Comparison of ENCODE assay signal across 1 cellular context in genomic region chr5:28862137-28862859, GRCh38.
TF ChIP-seq lines count a peak whose summit lies in the region.

No MANE protein-coding gene starts in this region.

TF ChIP-seq in HepG2, 621 proteins besides CTCF, POLR2A, EP300 and RAD21 (continued from another document):
- no peak for TF ChIP-seq ZNF18 (CRISPR knock-in tag; IDR thresholded peaks at IDR 0.05; ENCODE audit: insufficient replicate concordance)
- TF ChIP-seq ZNF317 (CRISPR knock-in tag; IDR thresholded peaks at IDR 0.05), result no peak
- TF ChIP-seq ZNF564 (CRISPR knock-in tag; IDR thresholded peaks at IDR 0.05), result no peak
- no peak for TF ChIP-seq DPF2 (CRISPR knock-in tag; IDR thresholded peaks at IDR 0.05; ENCODE audit: borderline replicate concordance, low read depth)
- TF ChIP-seq ZNF44 (CRISPR knock-in tag; IDR thresholded peaks at IDR 0.05), result no peak
- no peak for TF ChIP-seq SATB2 (CRISPR knock-in tag; IDR thresholded peaks at IDR 0.05)
- no peak for TF ChIP-seq TMF1 (CRISPR knock-in tag; IDR thresholded peaks at IDR 0.05; ENCODE audit: low read depth)
- TF ChIP-seq CREBL2 (CRISPR knock-in tag; IDR thresholded peaks at IDR 0.05; ENCODE audit: borderline replicate concordance), result no peak
- peak; percentile 14; the same call in 1 of the 2 replicates for TF ChIP-seq HMG20A (CRISPR knock-in tag; IDR thresholded peaks at IDR 0.05; ENCODE audit: borderline replicate concordance)
- no peak for TF ChIP-seq HNRNPL (IDR thresholded peaks at IDR 0.05; ENCODE audit: low read depth, low read length)
- TF ChIP-seq ZNF883 (CRISPR knock-in tag; IDR thresholded peaks at IDR 0.05; ENCODE audit: not compliant biosample characterization), result no peak
- no peak for TF ChIP-seq SUZ12 (IDR thresholded peaks at IDR 0.05; ENCODE audit: low read depth, low read length)
- no peak for TF ChIP-seq ZBTB49 (CRISPR knock-in tag; IDR thresholded peaks at IDR 0.05; ENCODE audit: borderline replicate concordance)
- TF ChIP-seq RELA (CRISPR knock-in tag; IDR thresholded peaks at IDR 0.05), result no peak
- TF ChIP-seq ZNF331 (CRISPR knock-in tag; IDR thresholded peaks at IDR 0.05), result no peak
- TF ChIP-seq JUNB (CRISPR knock-in tag; IDR thresholded peaks at IDR 0.05; ENCODE audit: borderline replicate concordance), result no peak
- no peak for TF ChIP-seq ZNF746 (CRISPR knock-in tag; IDR thresholded peaks at IDR 0.05)
- TF ChIP-seq RFX1 (IDR thresholded peaks at IDR 0.05), result no peak
- no peak for TF ChIP-seq ZNF790 (CRISPR knock-in tag; IDR thresholded peaks at IDR 0.05; ENCODE audit: borderline replicate concordance)
- TF ChIP-seq CC2D1A (CRISPR knock-in tag; IDR thresholded peaks at IDR 0.05), result no peak
- TF ChIP-seq FOXP1 (IDR thresholded peaks at IDR 0.05), result no peak
- peak; percentile 25; the same call in 1 of the 2 replicates for TF ChIP-seq FOXP1 (CRISPR knock-in tag; IDR thresholded peaks at IDR 0.05)
- no peak for TF ChIP-seq GFI1 (CRISPR knock-in tag; IDR thresholded peaks at IDR 0.05; ENCODE audit: borderline replicate concordance)
- TF ChIP-seq SOX13 (IDR thresholded peaks at IDR 0.05), result no peak
- TF ChIP-seq SOX13 (CRISPR knock-in tag; conservative IDR thresholded peaks at IDR 0.05 in 1 of 2, IDR thresholded peaks at IDR 0.05 in 1 of 2), result peak in 1 of 2 experiments; percentile 27; a peak in 1 of 4 replicates
- TF ChIP-seq ZNF10 (CRISPR knock-in tag; IDR thresholded peaks at IDR 0.05; ENCODE audit: borderline replicate concordance, low read depth), result no peak
- no peak for TF ChIP-seq NBN (conservative IDR thresholded peaks at IDR 0.05)
- no peak for TF ChIP-seq KLF12 (CRISPR knock-in tag; IDR thresholded peaks at IDR 0.05; ENCODE audit: borderline replicate concordance)
- no peak for TF ChIP-seq STAG1 (CRISPR knock-in tag; IDR thresholded peaks at IDR 0.05)
- no peak for TF ChIP-seq ZNF567 (CRISPR knock-in tag; IDR thresholded peaks at IDR 0.05; ENCODE audit: borderline replicate concordance)
- TF ChIP-seq RARA (CRISPR knock-in tag; IDR thresholded peaks at IDR 0.05), result 0 out of 2 replicates have a peak, but pooled peaks have one; percentile 20
- no peak for TF ChIP-seq SOX6 (IDR thresholded peaks at IDR 0.05)
- TF ChIP-seq SOX6 (CRISPR knock-in tag; IDR thresholded peaks at IDR 0.05), result no peak
- peak; percentile 81 for TF ChIP-seq FOXA3 (CRISPR knock-in tag; IDR thresholded peaks at IDR 0.05)
- no peak for TF ChIP-seq FOXO4 (CRISPR knock-in tag; conservative IDR thresholded peaks at IDR 0.05)
- no peak for TF ChIP-seq ARID5B (CRISPR knock-in tag; IDR thresholded peaks at IDR 0.05)
- TF ChIP-seq ZNF510 (CRISPR knock-in tag; IDR thresholded peaks at IDR 0.05; ENCODE audit: low read depth), result no peak
- TF ChIP-seq XBP1 (CRISPR knock-in tag; IDR thresholded peaks at IDR 0.05), result no peak
- TF ChIP-seq GLI4 (CRISPR knock-in tag; IDR thresholded peaks at IDR 0.05; ENCODE audit: borderline replicate concordance), result no peak
- peak; percentile 45; the same call in 1 of the 2 replicates for TF ChIP-seq GATAD2A (CRISPR knock-in tag; IDR thresholded peaks at IDR 0.05)
- TF ChIP-seq ZNF576 (CRISPR knock-in tag; IDR thresholded peaks at IDR 0.05), result no peak
- TF ChIP-seq ZZZ3 (CRISPR knock-in tag; IDR thresholded peaks at IDR 0.05; ENCODE audit: borderline replicate concordance), result no peak
- TF ChIP-seq ZIK1 (CRISPR knock-in tag; IDR thresholded peaks at IDR 0.05; ENCODE audit: borderline replicate concordance, low read depth), result no peak
- TF ChIP-seq ZNF747 (CRISPR knock-in tag; IDR thresholded peaks at IDR 0.05; ENCODE audit: borderline replicate concordance), result no peak
- no peak for TF ChIP-seq ZNF652 (CRISPR knock-in tag; IDR thresholded peaks at IDR 0.05; ENCODE audit: borderline replicate concordance, low read depth)
- TF ChIP-seq ZNF597 (CRISPR knock-in tag; IDR thresholded peaks at IDR 0.05), result no peak
- TF ChIP-seq ATF4 (CRISPR knock-in tag; IDR thresholded peaks at IDR 0.05), result peak in 1 of 2 experiments; percentile 90; a peak in 2 of 4 replicates
- no peak for TF ChIP-seq ZNF205 (CRISPR knock-in tag; IDR thresholded peaks at IDR 0.05)
- TF ChIP-seq FOXA1 (IDR thresholded peaks at IDR 0.05), result no peak
- TF ChIP-seq FOXA1 (CRISPR knock-in tag; IDR thresholded peaks at IDR 0.05), result 0 out of 2 replicates have a peak, but pooled peaks have one; percentile 5
- no peak for TF ChIP-seq ZFP36 (IDR thresholded peaks at IDR 0.05; ENCODE audit: borderline replicate concordance, low read depth, low read length, partially characterized antibody)
- TF ChIP-seq FIP1L1 (IDR thresholded peaks at IDR 0.05; ENCODE audit: borderline replicate concordance, insufficient read depth, low read depth, low read length), result no peak
- TF ChIP-seq LRRFIP1 (CRISPR knock-in tag; conservative IDR thresholded peaks at IDR 0.05), result no peak
- no peak for TF ChIP-seq HIC2 (CRISPR knock-in tag; IDR thresholded peaks at IDR 0.05; ENCODE audit: low read depth)
- no peak for TF ChIP-seq ZNF713 (CRISPR knock-in tag; IDR thresholded peaks at IDR 0.05)
- TF ChIP-seq SRY (CRISPR knock-in tag; IDR thresholded peaks at IDR 0.05), result no peak
